Comparison of ENCODE assay signal across 8 cellular contexts in genomic region chr12:115916910-115917668, GRCh38.
DNase-seq lines count a peak whose midpoint lies in the region; ATAC-seq and TF ChIP-seq lines count a peak whose summit lies in the region.

No MANE protein-coding gene starts in this region.

- H3K4me1 Mint-ChIP-seq in glutamatergic neuron (ENCODE audit: low read depth, unreplicated experiment): no peaks in the 10 kb centered on the region

- in situ Hi-C loops in transverse colon (cut with MboI; ENCODE audit: low pct_ligation_motif_present in 1 of 4, low pct_unique_long_range_greater_than_20kb in 1 of 4, low sequenced_read_pairs in 3 of 4): loop anchor here (5.0 to 25.0 kb wide), 6 partner anchors 1252 to 1955 kb away; partner anchors contain the start of gene RBM19 (in 1 of the 4)

- no peak for TF ChIP-seq EP300 in ovary (IDR thresholded peaks at IDR 0.05)
- TF ChIP-seq EP300 in transverse colon (IDR thresholded peaks at IDR 0.05; ENCODE audit: low read depth): no peak

- no peak overlapping the region for H3K4me3 ChIP-seq in GM12875 (ENCODE audit: low read depth, low read length)
- H3K4me3 ChIP-seq in OCI-LY3 (ENCODE audit: low read length): no peak overlapping the region
- H3K4me3 ChIP-seq in ovary: no peak overlapping the region
- H3K4me3 ChIP-seq in transverse colon: peak overlapping the region in 3 of 4 donors; percentile 13 to 36 (median 20)

- no peak overlapping the region for H3K4me3 Mint-ChIP-seq in glutamatergic neuron (ENCODE audit: unreplicated experiment)

- 5 to 10% (median 8%) methylated on average over 57 of the region's 57 CpGs for WGBS in ovary, 3 donors
- 12% methylated on average over 32 of the region's 57 CpGs; no CpG with 5 or more reads in 1 of the 2 donors for WGBS in transverse colon (ENCODE audit: low coverage in 1 of 2), 2 donors

- peak; percentile 96 for TF ChIP-seq CTCF in GM12875 (IDR thresholded peaks at IDR 0.05; ENCODE audit: borderline replicate concordance, insufficient read depth, low read depth, low read length)
- TF ChIP-seq CTCF in OCI-LY3 (IDR thresholded peaks at IDR 0.05; ENCODE audit: low read depth, low read length): peak; percentile 78
- TF ChIP-seq CTCF in glutamatergic neuron (IDR thresholded peaks at IDR 0.05; ENCODE audit: partially characterized antibody, unreplicated experiment): peak; percentile 99
- TF ChIP-seq CTCF in ovary (IDR thresholded peaks at IDR 0.05): peak; percentile 60 to 90 (median 89)
- TF ChIP-seq CTCF in transverse colon (IDR thresholded peaks at IDR 0.05): peak; percentile 94 to 98 (median 97)

- no peaks in the 10 kb centered on the region for H4K20me1 ChIP-seq in OCI-LY3 (ENCODE audit: insufficient read depth, low read length)

- no peaks in the 10 kb centered on the region for H3K79me2 ChIP-seq in OCI-LY3 (ENCODE audit: low read length)

- H3K9me3 Mint-ChIP-seq in glutamatergic neuron (ENCODE audit: unreplicated experiment): no peaks in the 10 kb centered on the region

- intact Hi-C loops in ovary (cut with DNase I): loop anchor here (2.0 to 10.0 kb wide), 6 partner anchors 152 to 1935 kb away; no protein-coding TSS in a partner anchor
- intact Hi-C loops in transverse colon (cut with DNase I; ENCODE audit: low total_unique reads): loop anchor here (5.0 kb wide), 1 partner anchor 1250 kb away; no protein-coding TSS in a partner anchor

- H3K27ac ChIP-seq in OCI-LY3 (ENCODE audit: low read length): no peak overlapping the region
- H3K27ac ChIP-seq in ovary: no peak overlapping the region
- no peak overlapping the region for H3K27ac ChIP-seq in transverse colon

- no peaks in the 10 kb centered on the region for H3K36me3 Mint-ChIP-seq in glutamatergic neuron (ENCODE audit: unreplicated experiment)

- no peaks in the 10 kb centered on the region for H3K36me3 ChIP-seq in OCI-LY3 (replicated peaks; ENCODE audit: low read depth, low read length)
- H3K36me3 ChIP-seq in ovary: no peaks in the 10 kb centered on the region
- no peaks in the 10 kb centered on the region for H3K36me3 ChIP-seq in transverse colon

- no peak overlapping the region for H2AFZ ChIP-seq in OCI-LY3 (ENCODE audit: low read depth, low read length)

- H3K27ac Mint-ChIP-seq in glutamatergic neuron (ENCODE audit: unreplicated experiment): no peak overlapping the region

- H3K9me3 ChIP-seq in OCI-LY3 (ENCODE audit: insufficient read depth, low read length) (no peaks in the 10 kb centered on the region), ovary (no peaks in the 10 kb centered on the region), transverse colon (no peaks in the 10 kb centered on the region)

- H3K27me3 ChIP-seq in OCI-LY3 (ENCODE audit: low read depth, low read length) (peaks cover 5% of the 10 kb centered on the region; the same call in 1 of the 2 replicates), ovary (no peaks in the 10 kb centered on the region), transverse colon (peaks cover 37% of the 10 kb centered on the region)

- peak; percentile 62 for DNase-seq in activated T-helper 9 cell treated with anti-CD3 and anti-CD28 coated beads, Interleukin-2, amount 50 U/mL, for 16 hours (ENCODE audit: low read depth)
- DNase-seq in glutamatergic neuron: peak; percentile 76
- DNase-seq in ovary: peak; percentile 29 to 76 (median 61)
- DNase-seq in transverse colon: peak; percentile 82

- 0 out of 2 replicates have a peak, but pooled peaks cover 3% of the 10 kb centered on the region for H3K4me1 ChIP-seq in OCI-LY3 (ENCODE audit: low read length)
- H3K4me1 ChIP-seq in ovary (ENCODE audit: insufficient read depth): no peaks in the 10 kb centered on the region
- peaks cover 3 to 5% (median 4%) of the 10 kb centered on the region in 4 donors for H3K4me1 ChIP-seq in transverse colon

- peak overlapping the region; percentile 56 for H3K4me2 ChIP-seq in OCI-LY3 (ENCODE audit: low read length)

- no peak overlapping the region for H3K9ac ChIP-seq in OCI-LY3 (ENCODE audit: low read length)

- TF ChIP-seq POLR2A in ovary (IDR thresholded peaks at IDR 0.05): no peak
- no peak for TF ChIP-seq POLR2A in transverse colon (IDR thresholded peaks at IDR 0.05)

- peaks cover 5% of the 10 kb centered on the region for H3K27me3 Mint-ChIP-seq in glutamatergic neuron (ENCODE audit: unreplicated experiment)

- ATAC-seq in HG03280 (IDR thresholded peaks at IDR 0.05; ENCODE audit: unreplicated experiment) (peak; percentile 86), HG02840 (IDR thresholded peaks at IDR 0.05; ENCODE audit: low FRiP score, unreplicated experiment) (no peak)

Comparison
In these comparisons a context has a peak if more than half of its experiments do, and no peak if none do; other contexts are left out.
1. H3K4me3 ChIP-seq: peak in transverse colon (3 of 4); none in GM12875 (single experiment), OCI-LY3 (single experiment) and ovary (single experiment).
2. Peak in every context shown above with its lines, with median percentiles within 50 percentile points of each other: CTCF ChIP-seq and DNase-seq.